14 cellular contexts compared by ENCODE assay signal in the genomic region with DNA sequence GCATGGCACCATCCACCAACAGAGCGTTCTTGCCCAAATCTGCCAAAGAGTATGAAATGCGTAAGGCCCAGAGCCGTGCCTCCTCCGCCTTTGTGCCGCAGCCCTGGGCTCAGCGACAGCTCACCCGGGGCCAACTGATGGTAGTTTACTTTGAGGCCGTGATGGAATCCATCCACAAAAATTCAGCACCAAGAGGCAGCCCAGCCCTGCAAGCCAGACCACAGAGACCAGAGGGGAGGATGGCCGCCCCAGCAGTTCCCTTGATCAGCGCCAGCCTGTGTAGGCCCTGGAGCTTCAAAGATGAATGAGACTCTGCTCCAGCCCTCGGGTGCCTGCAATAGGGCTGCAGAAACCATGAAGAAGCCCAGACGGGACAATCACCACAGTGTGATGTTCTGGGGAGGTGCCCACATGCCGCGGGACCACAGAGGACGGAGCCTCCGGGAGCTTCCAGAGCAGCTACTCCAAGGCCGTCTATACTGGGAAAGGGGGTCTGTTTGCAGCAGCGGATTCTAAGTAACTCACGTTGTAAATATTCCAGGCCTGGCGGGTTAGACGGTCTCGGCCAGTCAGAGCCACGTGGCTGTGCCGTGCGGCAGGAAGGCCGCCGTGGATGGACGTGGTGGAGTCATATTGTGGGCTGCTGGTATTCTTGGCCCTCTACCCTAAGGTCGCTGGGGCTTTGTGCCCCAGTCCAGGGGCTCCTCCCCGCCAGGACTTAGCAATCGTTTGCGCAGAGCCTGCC.
DNase-seq lines count a peak whose midpoint lies in the region; ATAC-seq and TF ChIP-seq lines count a peak whose summit lies in the region.
"Had no signal": no experiment of that assay in that cellular context is flagged by ENCODE, and none has a peak within 500 bp of the region (broad histone marks: within the 10 kb centered on the region; RNA-seq: fewer than 3 reads in every experiment).

No MANE protein-coding gene starts in this region.

- H3K27ac Mint-ChIP-seq in chondrocyte (ENCODE audit: unreplicated experiment), result no peak overlapping the region
- H3K27ac Mint-ChIP-seq: B cell; CD4-positive, alpha-beta memory T cell had no signal

- H3K4me2 ChIP-seq in osteoblast (ENCODE audit: insufficient read depth, low read length), result no peak overlapping the region

- peaks cover 61% of the 10 kb centered on the region for H3K27me3 Mint-ChIP-seq in chondrocyte (ENCODE audit: low read depth)

- H3K27ac ChIP-seq in osteoblast (ENCODE audit: low read depth, low read length) (no peak overlapping the region), aorta (ENCODE audit: low read depth in 1 of 2, low read length in 2 of 2) (no peak overlapping the region)

- no peaks in the 10 kb centered on the region for H3K79me2 ChIP-seq in osteoblast (ENCODE audit: insufficient read depth, low read length)

- H3K9me3 ChIP-seq in osteoblast (ENCODE audit: low read depth, low read length), result no peaks in the 10 kb centered on the region
- H3K9me3 ChIP-seq in aorta (ENCODE audit: control insufficient read depth, low read length), result no peaks in the 10 kb centered on the region
- H3K9me3 ChIP-seq: HAP-1 had no signal

- H3K36me3 ChIP-seq in osteoblast (ENCODE audit: insufficient read depth, low read length) (no peaks in the 10 kb centered on the region), aorta (ENCODE audit: control insufficient read depth in 1 of 2, insufficient read depth in 2 of 2, low read length in 1 of 2) (no peaks in the 10 kb centered on the region)
- H3K36me3 ChIP-seq: HAP-1 had no signal

- TF ChIP-seq CTCF in chondrocyte (IDR thresholded peaks at IDR 0.05) (no peak), osteoblast (IDR thresholded peaks at IDR 0.05; ENCODE audit: extremely low read depth, low read depth, low read length) (no peak)

- no peak overlapping the region for H2AFZ ChIP-seq in osteoblast (ENCODE audit: low read length)

- H3K36me3 Mint-ChIP-seq in chondrocyte (ENCODE audit: low read depth), result no peaks in the 10 kb centered on the region
- H3K36me3 Mint-ChIP-seq: CD4-positive, alpha-beta memory T cell had no signal

- 85% methylated on average over 32 of the region's 32 CpGs for WGBS in aorta, 2 donors

- H3K4me3 ChIP-seq in osteoblast (ENCODE audit: insufficient read depth, low read length), result no peak overlapping the region
- no peak overlapping the region for H3K4me3 ChIP-seq in aorta (ENCODE audit: low read length in 2 of 2)
- H3K4me3 ChIP-seq: HAP-1 had no signal

- intact Hi-C loops in Right ventricle myocardium inferior (cut with DNase I), result no loop called here
- intact Hi-C loops in left cardiac atrium (cut with DNase I), result no loop called here
- intact Hi-C loops in aorta (cut with DNase I), result no loop called here

- H3K9me3 Mint-ChIP-seq in chondrocyte (ENCODE audit: low read depth), result no peaks in the 10 kb centered on the region
- H3K9me3 Mint-ChIP-seq: CD4-positive, alpha-beta memory T cell had no signal

- no peaks in the 10 kb centered on the region for H4K20me1 ChIP-seq in osteoblast (ENCODE audit: insufficient read depth, low read length)

- H3K4me1 ChIP-seq in osteoblast (ENCODE audit: insufficient read depth, low read length) (no peaks in the 10 kb centered on the region), aorta (ENCODE audit: control insufficient read depth in 1 of 2, insufficient read depth in 2 of 2, low read length in 2 of 2) (no peaks in the 10 kb centered on the region)
- H3K4me1 ChIP-seq: HAP-1 had no signal

- H3K4me1 Mint-ChIP-seq in chondrocyte (ENCODE audit: low read depth), result no peaks in the 10 kb centered on the region
- H3K4me1 Mint-ChIP-seq: B cell; CD4-positive, alpha-beta memory T cell had no signal

- ATAC-seq in Right ventricle myocardium inferior (no peak), left cardiac atrium (no peak), aorta (ENCODE audit: low FRiP score) (no peak)

- H3K27me3 ChIP-seq in osteoblast (ENCODE audit: insufficient read depth, low read length) (peaks cover 2% of the 10 kb centered on the region), aorta (ENCODE audit: control insufficient read depth in 1 of 2, insufficient read depth in 2 of 2, low read length in 1 of 2) (peaks cover 0 to 3% of the 10 kb centered on the region in 2 donors)

- DNase-seq in Right ventricle myocardium inferior (ENCODE audit: missing footprints), result peak; percentile 49
- no peak for DNase-seq in left cardiac atrium
- peak; percentile 73 for DNase-seq in chondrocyte (ENCODE audit: low spot score)
- DNase-seq in osteoblast (ENCODE audit: insufficient read length, low spot score, missing footprints), result peak; percentile 77
- DNase-seq in aorta, result peak; percentile 20 to 69
- DNase-seq in superior temporal gyrus (ENCODE audit: extremely low spot score), result no peak
- DNase-seq in NCI-H510A treated with DMSO at 0.1 percent for 48 hours (lab: John Stamatoyannopoulos, UW), result no peak
- DNase-seq in DMS79 (lab: John Stamatoyannopoulos, UW), result no peak
- DNase-seq: C1 segment of cervical spinal cord; CD4-positive, alpha-beta memory T cell; DMS79 treated with DMSO at 0.1 percent for 48 hours; GF-D8 had no signal

- no peak overlapping the region for H3K4me3 Mint-ChIP-seq in chondrocyte (ENCODE audit: unreplicated experiment)
- H3K4me3 Mint-ChIP-seq: B cell; CD4-positive, alpha-beta memory T cell had no signal

Comparison
In these comparisons a context has a peak if more than half of its experiments do, and no peak if none do; other contexts are left out.
1. DNase-seq: peak in Right ventricle myocardium inferior (single experiment), chondrocyte (single experiment), osteoblast (single experiment) and aorta (2 of 2); none in left cardiac atrium (single experiment), superior temporal gyrus (single experiment), NCI-H510A treated with DMSO at 0.1 percent for 48 hours (single experiment) and DMS79 (single experiment).